Comparison of ENCODE assay signal across 1 cellular context in the genomic region with DNA sequence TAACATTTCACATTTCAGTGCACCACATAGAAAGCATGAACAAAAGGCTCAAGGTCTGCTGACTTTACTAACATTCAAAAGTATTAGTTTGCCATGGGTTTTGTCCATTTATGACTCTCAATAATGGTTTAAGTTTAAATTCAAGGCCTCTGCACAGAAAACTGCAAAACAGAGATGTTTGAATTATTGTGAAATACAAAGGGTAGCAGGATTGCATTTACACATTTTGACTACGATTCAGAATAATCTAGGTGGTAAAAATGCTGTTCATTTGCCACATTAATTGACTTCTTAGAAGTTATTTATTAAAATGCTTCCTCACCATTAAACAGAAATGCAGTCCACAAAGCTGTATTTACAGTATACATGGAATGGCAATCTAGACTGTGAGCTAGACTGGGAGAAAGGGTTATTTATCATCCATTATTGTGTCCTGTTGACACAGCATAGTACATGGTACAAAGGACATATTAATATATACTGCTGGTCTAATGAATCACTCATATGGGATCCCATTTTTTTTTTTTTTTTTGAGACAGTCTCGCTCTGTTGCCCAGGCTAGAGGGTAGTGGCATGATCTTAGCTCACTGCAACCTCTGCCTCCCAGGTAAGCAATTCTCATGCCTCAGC.
TF ChIP-seq lines count a peak whose summit lies in the region.

No MANE protein-coding gene starts in this region.

TF ChIP-seq in HepG2, 621 proteins besides CTCF, POLR2A, EP300 and RAD21:
- TF ChIP-seq SRY (CRISPR knock-in tag; IDR thresholded peaks at IDR 0.05): no peak
- no peak for TF ChIP-seq NPAS2 (CRISPR knock-in tag; IDR thresholded peaks at IDR 0.05; ENCODE audit: borderline replicate concordance)
- TF ChIP-seq FOXA1 (IDR thresholded peaks at IDR 0.05): peak; percentile 79
- TF ChIP-seq FOXA1 (CRISPR knock-in tag; IDR thresholded peaks at IDR 0.05): peak; percentile 40; the same call in 1 of the 2 replicates
- TF ChIP-seq PCBP1 (IDR thresholded peaks at IDR 0.05; ENCODE audit: borderline replicate concordance, low read depth, low read length): no peak
- no peak for TF ChIP-seq NFYB (CRISPR knock-in tag; IDR thresholded peaks at IDR 0.05)
- no peak for TF ChIP-seq SMARCE1 (IDR thresholded peaks at IDR 0.05; ENCODE audit: borderline replicate concordance)
- TF ChIP-seq ISX (CRISPR knock-in tag; conservative IDR thresholded peaks at IDR 0.05): no peak
- TF ChIP-seq, protein P1, sequence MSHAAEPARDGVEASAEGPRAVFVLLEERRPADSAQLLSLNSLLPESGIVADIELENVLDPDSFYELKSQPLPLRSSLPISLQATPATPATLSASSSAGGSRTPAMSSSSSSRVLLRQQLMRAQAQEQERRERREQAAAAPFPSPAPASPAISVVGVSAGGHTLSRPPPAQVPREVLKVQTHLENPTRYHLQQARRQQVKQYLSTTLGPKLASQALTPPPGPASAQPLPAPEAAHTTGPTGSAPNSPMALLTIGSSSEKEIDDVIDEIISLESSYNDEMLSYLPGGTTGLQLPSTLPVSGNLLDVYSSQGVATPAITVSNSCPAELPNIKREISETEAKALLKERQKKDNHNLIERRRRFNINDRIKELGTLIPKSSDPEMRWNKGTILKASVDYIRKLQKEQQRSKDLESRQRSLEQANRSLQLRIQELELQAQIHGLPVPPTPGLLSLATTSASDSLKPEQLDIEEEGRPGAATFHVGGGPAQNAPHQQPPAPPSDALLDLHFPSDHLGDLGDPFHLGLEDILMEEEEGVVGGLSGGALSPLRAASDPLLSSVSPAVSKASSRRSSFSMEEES (CRISPR knock-in tag; IDR thresholded peaks at IDR 0.05): no peak
- TF ChIP-seq, protein P2, sequence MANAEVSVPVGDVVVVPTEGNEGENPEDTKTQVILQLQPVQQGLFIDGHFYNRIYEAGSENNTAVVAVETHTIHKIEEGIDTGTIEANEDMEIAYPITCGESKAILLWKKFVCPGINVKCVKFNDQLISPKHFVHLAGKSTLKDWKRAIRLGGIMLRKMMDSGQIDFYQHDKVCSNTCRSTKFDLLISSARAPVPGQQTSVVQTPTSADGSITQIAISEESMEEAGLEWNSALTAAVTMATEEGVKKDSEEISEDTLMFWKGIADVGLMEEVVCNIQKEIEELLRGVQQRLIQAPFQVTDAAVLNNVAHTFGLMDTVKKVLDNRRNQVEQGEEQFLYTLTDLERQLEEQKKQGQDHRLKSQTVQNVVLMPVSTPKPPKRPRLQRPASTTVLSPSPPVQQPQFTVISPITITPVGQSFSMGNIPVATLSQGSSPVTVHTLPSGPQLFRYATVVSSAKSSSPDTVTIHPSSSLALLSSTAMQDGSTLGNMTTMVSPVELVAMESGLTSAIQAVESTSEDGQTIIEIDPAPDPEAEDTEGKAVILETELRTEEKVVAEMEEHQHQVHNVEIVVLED (CRISPR knock-in tag; IDR thresholded peaks at IDR 0.05; ENCODE audit: borderline replicate concordance): no peak
- no peak for TF ChIP-seq ZNF577 (CRISPR knock-in tag; IDR thresholded peaks at IDR 0.05; ENCODE audit: borderline replicate concordance, low read depth)
- TF ChIP-seq MED8 (CRISPR knock-in tag; IDR thresholded peaks at IDR 0.05; ENCODE audit: insufficient replicate concordance): no peak
- TF ChIP-seq FOXP1 (IDR thresholded peaks at IDR 0.05): 0 out of 2 replicates have a peak, but pooled peaks have one; percentile 41
- peak; percentile 50; the same call in 1 of the 2 replicates for TF ChIP-seq FOXP1 (CRISPR knock-in tag; IDR thresholded peaks at IDR 0.05)
- TF ChIP-seq, protein P3, sequence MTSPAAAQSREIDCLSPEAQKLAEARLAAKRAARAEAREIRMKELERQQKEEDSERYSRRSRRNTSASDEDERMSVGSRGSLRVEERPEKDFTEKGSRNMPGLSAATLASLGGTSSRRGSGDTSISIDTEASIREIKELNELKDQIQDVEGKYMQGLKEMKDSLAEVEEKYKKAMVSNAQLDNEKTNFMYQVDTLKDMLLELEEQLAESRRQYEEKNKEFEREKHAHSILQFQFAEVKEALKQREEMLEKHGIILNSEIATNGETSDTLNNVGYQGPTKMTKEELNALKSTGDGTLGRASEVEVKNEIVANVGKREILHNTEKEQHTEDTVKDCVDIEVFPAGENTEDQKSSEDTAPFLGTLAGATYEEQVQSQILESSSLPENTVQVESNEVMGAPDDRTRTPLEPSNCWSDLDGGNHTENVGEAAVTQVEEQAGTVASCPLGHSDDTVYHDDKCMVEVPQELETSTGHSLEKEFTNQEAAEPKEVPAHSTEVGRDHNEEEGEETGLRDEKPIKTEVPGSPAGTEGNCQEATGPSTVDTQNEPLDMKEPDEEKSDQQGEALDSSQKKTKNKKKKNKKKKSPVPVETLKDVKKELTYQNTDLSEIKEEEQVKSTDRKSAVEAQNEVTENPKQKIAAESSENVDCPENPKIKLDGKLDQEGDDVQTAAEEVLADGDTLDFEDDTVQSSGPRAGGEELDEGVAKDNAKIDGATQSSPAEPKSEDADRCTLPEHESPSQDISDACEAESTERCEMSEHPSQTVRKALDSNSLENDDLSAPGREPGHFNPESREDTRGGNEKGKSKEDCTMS (CRISPR knock-in tag; conservative IDR thresholded peaks at IDR 0.05): no peak
- TF ChIP-seq ZMYM2 (CRISPR knock-in tag; IDR thresholded peaks at IDR 0.05): no peak
- no peak for TF ChIP-seq CBX5 (CRISPR knock-in tag; IDR thresholded peaks at IDR 0.05; ENCODE audit: borderline replicate concordance)
- no peak for TF ChIP-seq RORA (CRISPR knock-in tag; IDR thresholded peaks at IDR 0.05)
- TF ChIP-seq, protein P4, sequence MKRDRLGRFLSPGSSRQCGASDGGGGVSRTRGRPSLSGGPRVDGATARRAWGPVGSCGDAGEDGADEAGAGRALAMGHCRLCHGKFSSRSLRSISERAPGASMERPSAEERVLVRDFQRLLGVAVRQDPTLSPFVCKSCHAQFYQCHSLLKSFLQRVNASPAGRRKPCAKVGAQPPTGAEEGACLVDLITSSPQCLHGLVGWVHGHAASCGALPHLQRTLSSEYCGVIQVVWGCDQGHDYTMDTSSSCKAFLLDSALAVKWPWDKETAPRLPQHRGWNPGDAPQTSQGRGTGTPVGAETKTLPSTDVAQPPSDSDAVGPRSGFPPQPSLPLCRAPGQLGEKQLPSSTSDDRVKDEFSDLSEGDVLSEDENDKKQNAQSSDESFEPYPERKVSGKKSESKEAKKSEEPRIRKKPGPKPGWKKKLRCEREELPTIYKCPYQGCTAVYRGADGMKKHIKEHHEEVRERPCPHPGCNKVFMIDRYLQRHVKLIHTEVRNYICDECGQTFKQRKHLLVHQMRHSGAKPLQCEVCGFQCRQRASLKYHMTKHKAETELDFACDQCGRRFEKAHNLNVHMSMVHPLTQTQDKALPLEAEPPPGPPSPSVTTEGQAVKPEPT (CRISPR knock-in tag; IDR thresholded peaks at IDR 0.05; ENCODE audit: low read depth): no peak
- TF ChIP-seq FOXO1 (CRISPR knock-in tag; IDR thresholded peaks at IDR 0.05): no peak
- TF ChIP-seq NRL (CRISPR knock-in tag; IDR thresholded peaks at IDR 0.05; ENCODE audit: borderline replicate concordance): no peak
- no peak for TF ChIP-seq KAT7 (CRISPR knock-in tag; IDR thresholded peaks at IDR 0.05; ENCODE audit: borderline replicate concordance)
- TF ChIP-seq ZNF530 (CRISPR knock-in tag; IDR thresholded peaks at IDR 0.05; ENCODE audit: low read depth): no peak
- TF ChIP-seq ZSCAN21 (CRISPR knock-in tag; IDR thresholded peaks at IDR 0.05; ENCODE audit: borderline replicate concordance): no peak
- TF ChIP-seq TEAD2 (CRISPR knock-in tag; IDR thresholded peaks at IDR 0.05): no peak
- no peak for TF ChIP-seq ZNF207 (IDR thresholded peaks at IDR 0.05; ENCODE audit: borderline replicate concordance)
- TF ChIP-seq, protein P5, sequence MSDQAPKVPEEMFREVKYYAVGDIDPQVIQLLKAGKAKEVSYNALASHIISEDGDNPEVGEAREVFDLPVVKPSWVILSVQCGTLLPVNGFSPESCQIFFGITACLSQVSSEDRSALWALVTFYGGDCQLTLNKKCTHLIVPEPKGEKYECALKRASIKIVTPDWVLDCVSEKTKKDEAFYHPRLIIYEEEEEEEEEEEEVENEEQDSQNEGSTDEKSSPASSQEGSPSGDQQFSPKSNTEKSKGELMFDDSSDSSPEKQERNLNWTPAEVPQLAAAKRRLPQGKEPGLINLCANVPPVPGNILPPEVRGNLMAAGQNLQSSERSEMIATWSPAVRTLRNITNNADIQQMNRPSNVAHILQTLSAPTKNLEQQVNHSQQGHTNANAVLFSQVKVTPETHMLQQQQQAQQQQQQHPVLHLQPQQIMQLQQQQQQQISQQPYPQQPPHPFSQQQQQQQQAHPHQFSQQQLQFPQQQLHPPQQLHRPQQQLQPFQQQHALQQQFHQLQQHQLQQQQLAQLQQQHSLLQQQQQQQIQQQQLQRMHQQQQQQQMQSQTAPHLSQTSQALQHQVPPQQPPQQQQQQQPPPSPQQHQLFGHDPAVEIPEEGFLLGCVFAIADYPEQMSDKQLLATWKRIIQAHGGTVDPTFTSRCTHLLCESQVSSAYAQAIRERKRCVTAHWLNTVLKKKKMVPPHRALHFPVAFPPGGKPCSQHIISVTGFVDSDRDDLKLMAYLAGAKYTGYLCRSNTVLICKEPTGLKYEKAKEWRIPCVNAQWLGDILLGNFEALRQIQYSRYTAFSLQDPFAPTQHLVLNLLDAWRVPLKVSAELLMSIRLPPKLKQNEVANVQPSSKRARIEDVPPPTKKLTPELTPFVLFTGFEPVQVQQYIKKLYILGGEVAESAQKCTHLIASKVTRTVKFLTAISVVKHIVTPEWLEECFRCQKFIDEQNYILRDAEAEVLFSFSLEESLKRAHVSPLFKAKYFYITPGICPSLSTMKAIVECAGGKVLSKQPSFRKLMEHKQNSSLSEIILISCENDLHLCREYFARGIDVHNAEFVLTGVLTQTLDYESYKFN (CRISPR knock-in tag; conservative IDR thresholded peaks at IDR 0.05): 0 out of 2 replicates have a peak, but pooled peaks have one; percentile 24
- no peak for TF ChIP-seq ARNT (IDR thresholded peaks at IDR 0.05)
- peak; percentile 42; the same call in 1 of the 2 replicates for TF ChIP-seq ZBTB20 (CRISPR knock-in tag; IDR thresholded peaks at IDR 0.05; ENCODE audit: borderline replicate concordance, low read depth)
- TF ChIP-seq, protein P6, sequence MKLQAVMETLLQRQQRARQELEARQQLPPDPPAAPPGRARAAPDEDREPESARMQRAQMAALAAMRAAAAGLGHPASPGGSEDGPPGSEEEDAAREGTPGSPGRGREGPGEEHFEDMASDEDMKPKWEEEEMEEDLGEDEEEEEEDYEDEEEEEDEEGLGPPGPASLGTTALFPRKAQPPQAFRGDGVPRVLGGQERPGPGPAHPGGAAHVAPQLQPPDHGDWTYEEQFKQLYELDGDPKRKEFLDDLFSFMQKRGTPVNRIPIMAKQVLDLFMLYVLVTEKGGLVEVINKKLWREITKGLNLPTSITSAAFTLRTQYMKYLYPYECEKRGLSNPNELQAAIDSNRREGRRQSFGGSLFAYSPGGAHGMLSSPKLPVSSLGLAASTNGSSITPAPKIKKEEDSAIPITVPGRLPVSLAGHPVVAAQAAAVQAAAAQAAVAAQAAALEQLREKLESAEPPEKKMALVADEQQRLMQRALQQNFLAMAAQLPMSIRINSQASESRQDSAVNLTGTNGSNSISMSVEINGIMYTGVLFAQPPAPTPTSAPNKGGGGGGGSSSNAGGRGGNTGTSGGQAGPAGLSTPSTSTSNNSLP (IDR thresholded peaks at IDR 0.05; ENCODE audit: low read depth, low read length): peak; percentile 94
- peak; percentile 52; the same call in 1 of the 2 replicates for TF ChIP-seq FOXK2 (IDR thresholded peaks at IDR 0.05)
- TF ChIP-seq ZNF747 (CRISPR knock-in tag; IDR thresholded peaks at IDR 0.05; ENCODE audit: borderline replicate concordance): no peak
- TF ChIP-seq, protein P7, sequence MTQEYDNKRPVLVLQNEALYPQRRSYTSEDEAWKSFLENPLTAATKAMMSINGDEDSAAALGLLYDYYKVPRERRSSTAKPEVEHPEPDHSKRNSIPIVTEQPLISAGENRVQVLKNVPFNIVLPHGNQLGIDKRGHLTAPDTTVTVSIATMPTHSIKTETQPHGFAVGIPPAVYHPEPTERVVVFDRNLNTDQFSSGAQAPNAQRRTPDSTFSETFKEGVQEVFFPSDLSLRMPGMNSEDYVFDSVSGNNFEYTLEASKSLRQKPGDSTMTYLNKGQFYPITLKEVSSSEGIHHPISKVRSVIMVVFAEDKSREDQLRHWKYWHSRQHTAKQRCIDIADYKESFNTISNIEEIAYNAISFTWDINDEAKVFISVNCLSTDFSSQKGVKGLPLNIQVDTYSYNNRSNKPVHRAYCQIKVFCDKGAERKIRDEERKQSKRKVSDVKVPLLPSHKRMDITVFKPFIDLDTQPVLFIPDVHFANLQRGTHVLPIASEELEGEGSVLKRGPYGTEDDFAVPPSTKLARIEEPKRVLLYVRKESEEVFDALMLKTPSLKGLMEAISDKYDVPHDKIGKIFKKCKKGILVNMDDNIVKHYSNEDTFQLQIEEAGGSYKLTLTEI (CRISPR knock-in tag; conservative IDR thresholded peaks at IDR 0.05): no peak
- no peak for TF ChIP-seq DPF2 (CRISPR knock-in tag; IDR thresholded peaks at IDR 0.05; ENCODE audit: borderline replicate concordance, low read depth)
- TF ChIP-seq MATR3 (CRISPR knock-in tag; IDR thresholded peaks at IDR 0.05): no peak
- TF ChIP-seq MZF1 (CRISPR knock-in tag; IDR thresholded peaks at IDR 0.05; ENCODE audit: borderline replicate concordance): no peak
- TF ChIP-seq NFE2L2 (IDR thresholded peaks at IDR 0.05; ENCODE audit: low read length): no peak
- no peak for TF ChIP-seq TARDBP (CRISPR knock-in tag; IDR thresholded peaks at IDR 0.05)
- peak; percentile 66 for TF ChIP-seq CEBPB (IDR thresholded peaks at IDR 0.05; ENCODE audit: borderline replicate concordance, low read depth, low read length)
- 0 out of 2 replicates have a peak, but pooled peaks have one; percentile 15 for TF ChIP-seq FOXA3 (CRISPR knock-in tag; IDR thresholded peaks at IDR 0.05)
- no peak for TF ChIP-seq ZNF552 (CRISPR knock-in tag; IDR thresholded peaks at IDR 0.05; ENCODE audit: borderline replicate concordance)
